In the genomic region with DNA sequence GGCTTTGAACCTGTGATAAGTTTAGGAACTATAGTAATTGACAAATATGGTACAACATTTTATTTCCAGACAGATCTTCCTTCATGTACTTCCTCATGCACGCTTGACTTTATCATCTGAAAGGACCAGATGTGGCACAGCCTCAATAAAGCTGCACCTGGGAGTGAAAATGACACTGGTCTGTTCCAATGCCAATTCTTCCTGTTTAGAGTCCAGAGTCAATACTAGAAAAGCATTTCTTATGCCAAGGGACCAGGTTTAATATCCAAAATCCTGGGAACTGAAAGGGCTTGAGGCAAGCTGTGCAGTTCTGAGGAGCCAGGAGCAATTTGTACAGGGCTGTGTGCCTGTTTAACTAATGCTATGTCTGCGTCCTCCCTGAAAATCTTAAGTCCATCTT, we compare ENCODE assay signal across 15 cellular contexts. TPM values are rescaled to one million over a fixed set of nuclear protein-coding genes. Genes with fewer than 3 reads are reported as not detected.
A peak's percentile ranks its signal among the peaks of the same experiment; 100 is the strongest.
DNase-seq lines count a peak whose midpoint lies in the region; ATAC-seq, FAIRE-seq and TF ChIP-seq lines count a peak whose summit lies in the region.
"Had no signal": no experiment of that assay in that cellular context is flagged by ENCODE, and none has a peak within 500 bp of the region (broad histone marks: within the 10 kb centered on the region; RNA-seq: fewer than 3 reads in every experiment).

No MANE protein-coding gene starts in this region.

- no peak overlapping the region for H3K27ac Mint-ChIP-seq in natural killer cell
- H3K27ac Mint-ChIP-seq in CD4-positive, alpha-beta T cell, result no peak overlapping the region
- H3K27ac Mint-ChIP-seq: B cell; CD4-positive, alpha-beta memory T cell; GM23338 had no signal

- peaks cover 10% of the 10 kb centered on the region for H3K36me3 Mint-ChIP-seq in natural killer cell
- peaks cover 79% of the 10 kb centered on the region for H3K36me3 Mint-ChIP-seq in CD4-positive, alpha-beta T cell (ENCODE audit: low read depth)

- no peak overlapping the region for H3K4me3 ChIP-seq in small intestine (ENCODE audit: low read depth in 1 of 2, low read length in 2 of 2)
- H3K4me3 ChIP-seq: GM12878, GM23338 had no signal

- DNase-seq in NCI-H1092 (lab: John Stamatoyannopoulos, UW), result peak; percentile 59
- DNase-seq in NCI-H446 treated with DMSO at 0.1 percent for 48 hours (lab: John Stamatoyannopoulos, UW), result peak; percentile 66
- DNase-seq in left colon, result no peak
- DNase-seq in small intestine, result peak; percentile 15
- no peak for DNase-seq in natural killer cell
- DNase-seq in CD4-positive, alpha-beta T cell, result no peak
- DNase-seq: C1 segment of cervical spinal cord; CD4-positive, alpha-beta memory T cell; DMS79; H7 had no signal

- FAIRE-seq in small intestine (lab: Jason Lieb, UNC), result no peak
- FAIRE-seq: A204.1, GM12878 had no signal

- peaks cover 0 to 3% of the 10 kb centered on the region in 2 donors for H3K9me3 Mint-ChIP-seq in natural killer cell
- H3K9me3 Mint-ChIP-seq in CD4-positive, alpha-beta T cell, result peaks cover 3% of the 10 kb centered on the region

- WGBS in small intestine, 3 donors, result 46 to 80% (median 64%) methylated on average over 2 of the region's 2 CpGs

- no peaks in the 10 kb centered on the region for H3K36me3 ChIP-seq in small intestine (ENCODE audit: control insufficient read depth in 2 of 2, insufficient read depth in 2 of 2, low read length in 2 of 2)

- H3K9me3 ChIP-seq in small intestine (ENCODE audit: control insufficient read depth, low read depth), result no peaks in the 10 kb centered on the region
- no peaks in the 10 kb centered on the region for H3K9me3 ChIP-seq in CD4-positive, alpha-beta T cell (ENCODE audit: control insufficient read depth, low read length)

- CTCF ChIA-PET in CD4-positive, alpha-beta T cell (lab: Charles Lee), result no interaction called here

- H3K27ac ChIP-seq in small intestine (ENCODE audit: low read depth in 1 of 2, low read length in 1 of 2), result no peak overlapping the region
- no peak overlapping the region for H3K27ac ChIP-seq in CD4-positive, alpha-beta T cell (ENCODE audit: low read depth, low read length)

- H3K27me3 Mint-ChIP-seq in natural killer cell (ENCODE audit: low read depth in 2 of 2), result no peaks in the 10 kb centered on the region
- H3K27me3 Mint-ChIP-seq in CD4-positive, alpha-beta T cell, result no peaks in the 10 kb centered on the region
- H3K27me3 Mint-ChIP-seq: B cell; CD4-positive, alpha-beta memory T cell had no signal

- H3K4me1 Mint-ChIP-seq in natural killer cell, result peaks cover 0 to 10% of the 10 kb centered on the region in 2 donors
- H3K4me1 Mint-ChIP-seq in CD4-positive, alpha-beta T cell (ENCODE audit: low read depth), result peaks cover 11% of the 10 kb centered on the region
- H3K4me1 Mint-ChIP-seq: B cell, GM23338 had no signal

- H3K4me3 Mint-ChIP-seq in natural killer cell, result no peak overlapping the region
- H3K4me3 Mint-ChIP-seq in CD4-positive, alpha-beta T cell, result no peak overlapping the region
- H3K4me3 Mint-ChIP-seq: B cell; CD4-positive, alpha-beta memory T cell; GM23338 had no signal

- POLR2A ChIA-PET in CD4-positive, alpha-beta T cell (lab: Charles Lee), result no interaction called here

- H3K27me3 ChIP-seq in small intestine (ENCODE audit: control insufficient read depth in 2 of 2, insufficient read depth in 2 of 2, low read length in 2 of 2), result peaks cover 0 to 2% of the 10 kb centered on the region in 2 donors
- H3K27me3 ChIP-seq in CD4-positive, alpha-beta T cell (ENCODE audit: control insufficient read depth, insufficient read depth, low read length), result no peaks in the 10 kb centered on the region

- H3K4me1 ChIP-seq in small intestine (ENCODE audit: control insufficient read depth in 2 of 2, insufficient read depth in 1 of 2, low read depth in 1 of 2, low read length in 1 of 2), result no peaks in the 10 kb centered on the region

- ATAC-seq in left colon, result peak; percentile 73
- no peak for ATAC-seq in SK-N-SH treated with all-trans-retinoic acid at 6 μM for 48 hours
- no peak for ATAC-seq in natural killer cell
- ATAC-seq in CD4-positive, alpha-beta T cell (ENCODE audit: poor library complexity), result no peak
- ATAC-seq: GM12878, GM23338 had no signal

- TF ChIP-seq CTCF in natural killer cell (IDR thresholded peaks at IDR 0.05), result no peak
- no peak for TF ChIP-seq CTCF in CD4-positive, alpha-beta T cell (IDR thresholded peaks at IDR 0.05)

- intact Hi-C loops in left colon (cut with DNase I, micrococcal nuclease), result no loop called here
- intact Hi-C loops in natural killer cell (cut with micrococcal nuclease), result no loop called here
- intact Hi-C loops in CD4-positive, alpha-beta T cell (cut with DNase I, micrococcal nuclease), result no loop called here

TF ChIP-seq in SK-N-SH treated with all-trans-retinoic acid at 6 μM for 48 hours, 23 proteins besides CTCF, POLR2A, EP300 and RAD21 (continues in another document):
- TF ChIP-seq ZFP3 (CRISPR knock-in tag; IDR thresholded peaks at IDR 0.05) (no peak), TOX (CRISPR knock-in tag; IDR thresholded peaks at IDR 0.05; ENCODE audit: borderline replicate concordance) (no peak), ESRRG (CRISPR knock-in tag; IDR thresholded peaks at IDR 0.05) (no peak), TCF4 (CRISPR knock-in tag; IDR thresholded peaks at IDR 0.05; ENCODE audit: borderline replicate concordance) (no peak), ZC3H10 (CRISPR knock-in tag; IDR thresholded peaks at IDR 0.05) (no peak), OSR1 (CRISPR knock-in tag; IDR thresholded peaks at IDR 0.05) (no peak), ZNF565 (CRISPR knock-in tag; conservative IDR thresholded peaks at IDR 0.05; ENCODE audit: low read depth) (no peak), CSDC2 (CRISPR knock-in tag; IDR thresholded peaks at IDR 0.05) (no peak), ZFP30 (CRISPR knock-in tag; IDR thresholded peaks at IDR 0.05) (no peak), ZNF8 (CRISPR knock-in tag; IDR thresholded peaks at IDR 0.05) (no peak), ZNF70 (CRISPR knock-in tag; IDR thresholded peaks at IDR 0.05) (no peak), BACH2 (CRISPR knock-in tag; IDR thresholded peaks at IDR 0.05; ENCODE audit: borderline replicate concordance) (no peak), RARB (CRISPR knock-in tag; IDR thresholded peaks at IDR 0.05) (no peak), SNAI2 (CRISPR knock-in tag; IDR thresholded peaks at IDR 0.05) (no peak), ARNTL (CRISPR knock-in tag; IDR thresholded peaks at IDR 0.05; ENCODE audit: borderline replicate concordance, low read depth) (no peak), ISL1 (CRISPR knock-in tag; IDR thresholded peaks at IDR 0.05) (no peak)
- TF ChIP-seq, protein P1, sequence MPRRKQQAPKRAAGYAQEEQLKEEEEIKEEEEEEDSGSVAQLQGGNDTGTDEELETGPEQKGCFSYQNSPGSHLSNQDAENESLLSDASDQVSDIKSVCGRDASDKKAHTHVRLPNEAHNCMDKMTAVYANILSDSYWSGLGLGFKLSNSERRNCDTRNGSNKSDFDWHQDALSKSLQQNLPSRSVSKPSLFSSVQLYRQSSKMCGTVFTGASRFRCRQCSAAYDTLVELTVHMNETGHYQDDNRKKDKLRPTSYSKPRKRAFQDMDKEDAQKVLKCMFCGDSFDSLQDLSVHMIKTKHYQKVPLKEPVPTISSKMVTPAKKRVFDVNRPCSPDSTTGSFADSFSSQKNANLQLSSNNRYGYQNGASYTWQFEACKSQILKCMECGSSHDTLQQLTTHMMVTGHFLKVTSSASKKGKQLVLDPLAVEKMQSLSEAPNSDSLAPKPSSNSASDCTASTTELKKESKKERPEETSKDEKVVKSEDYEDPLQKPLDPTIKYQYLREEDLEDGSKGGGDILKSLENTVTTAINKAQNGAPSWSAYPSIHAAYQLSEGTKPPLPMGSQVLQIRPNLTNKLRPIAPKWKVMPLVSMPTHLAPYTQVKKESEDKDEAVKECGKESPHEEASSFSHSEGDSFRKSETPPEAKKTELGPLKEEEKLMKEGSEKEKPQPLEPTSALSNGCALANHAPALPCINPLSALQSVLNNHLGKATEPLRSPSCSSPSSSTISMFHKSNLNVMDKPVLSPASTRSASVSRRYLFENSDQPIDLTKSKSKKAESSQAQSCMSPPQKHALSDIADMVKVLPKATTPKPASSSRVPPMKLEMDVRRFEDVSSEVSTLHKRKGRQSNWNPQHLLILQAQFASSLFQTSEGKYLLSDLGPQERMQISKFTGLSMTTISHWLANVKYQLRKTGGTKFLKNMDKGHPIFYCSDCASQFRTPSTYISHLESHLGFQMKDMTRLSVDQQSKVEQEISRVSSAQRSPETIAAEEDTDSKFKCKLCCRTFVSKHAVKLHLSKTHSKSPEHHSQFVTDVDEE (CRISPR knock-in tag; IDR thresholded peaks at IDR 0.05), result no peak
- TF ChIP-seq, protein P2, sequence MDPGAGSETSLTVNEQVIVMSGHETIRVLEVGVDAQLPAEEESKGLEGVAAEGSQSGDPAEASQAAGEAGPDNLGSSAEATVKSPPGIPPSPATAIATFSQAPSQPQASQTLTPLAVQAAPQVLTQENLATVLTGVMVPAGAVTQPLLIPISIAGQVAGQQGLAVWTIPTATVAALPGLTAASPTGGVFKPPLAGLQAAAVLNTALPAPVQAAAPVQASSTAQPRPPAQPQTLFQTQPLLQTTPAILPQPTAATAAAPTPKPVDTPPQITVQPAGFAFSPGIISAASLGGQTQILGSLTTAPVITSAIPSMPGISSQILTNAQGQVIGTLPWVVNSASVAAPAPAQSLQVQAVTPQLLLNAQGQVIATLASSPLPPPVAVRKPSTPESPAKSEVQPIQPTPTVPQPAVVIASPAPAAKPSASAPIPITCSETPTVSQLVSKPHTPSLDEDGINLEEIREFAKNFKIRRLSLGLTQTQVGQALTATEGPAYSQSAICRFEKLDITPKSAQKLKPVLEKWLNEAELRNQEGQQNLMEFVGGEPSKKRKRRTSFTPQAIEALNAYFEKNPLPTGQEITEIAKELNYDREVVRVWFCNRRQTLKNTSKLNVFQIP (CRISPR knock-in tag; IDR thresholded peaks at IDR 0.05; ENCODE audit: borderline replicate concordance, low read depth), result no peak

RNA-seq across cellular contexts. Expression of gene DPH6, which starts 15.3 kb away (rescaled TPM):
- 10 to 100 TPM; 16.2 to 19.4 TPM for total RNA-seq in left colon
- polyA plus RNA-seq in small intestine, result 10 to 100 TPM in 1 of 3 donors, 1 to 10 TPM in 2; 7.4 to 16.5 (median 8.3) TPM
- 10 to 100 TPM; 10.8 to 13.3 (median 13.1) TPM for total RNA-seq in natural killer cell
- 1 to 10 TPM; 7.0 to 8.0 TPM for total RNA-seq in CD4-positive, alpha-beta T cell

Comparison
In these comparisons a context has a peak if more than half of its experiments do, and no peak if none do; other contexts are left out.
1. DNase-seq: peak in NCI-H1092 (single experiment), NCI-H446 treated with DMSO at 0.1 percent for 48 hours (single experiment) and small intestine (single experiment); none in left colon (0 of 2), natural killer cell (single experiment) and CD4-positive, alpha-beta T cell (0 of 10).